ENCODE assay signal across 1 cellular context in the genomic region with DNA sequence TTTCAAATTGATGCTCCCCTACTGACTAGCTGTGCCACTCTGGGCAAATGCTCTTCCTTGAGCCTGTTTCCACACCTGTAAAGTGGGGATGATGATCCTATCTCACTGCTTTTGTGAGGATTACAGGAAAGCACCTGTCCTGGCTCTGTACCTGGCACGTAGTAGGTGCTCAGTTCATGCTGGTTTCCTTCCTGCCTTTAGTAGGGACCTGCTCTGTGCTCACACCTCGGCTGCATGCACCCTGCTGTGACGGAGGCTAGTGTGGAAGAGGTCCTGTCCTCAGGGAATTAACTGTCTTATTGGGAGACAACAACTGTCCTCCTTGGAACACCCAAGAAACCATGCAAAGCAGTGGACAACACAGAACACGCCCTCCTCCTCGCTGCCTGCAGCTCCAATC.
TF ChIP-seq lines count a peak whose summit lies in the region.

No MANE protein-coding gene starts in this region.

TF ChIP-seq in HepG2, 621 proteins besides CTCF, POLR2A, EP300 and RAD21 (continued from another document):
- TF ChIP-seq, protein P1, sequence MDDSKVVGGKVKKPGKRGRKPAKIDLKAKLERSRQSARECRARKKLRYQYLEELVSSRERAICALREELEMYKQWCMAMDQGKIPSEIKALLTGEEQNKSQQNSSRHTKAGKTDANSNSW (CRISPR knock-in tag; IDR thresholded peaks at IDR 0.05; ENCODE audit: borderline replicate concordance), result no peak
- TF ChIP-seq ZSCAN31 (CRISPR knock-in tag; IDR thresholded peaks at IDR 0.05; ENCODE audit: low read depth) (no peak), POLR2AphosphoS5 (IDR thresholded peaks at IDR 0.05; ENCODE audit: low read depth, low read length) (0 out of 2 replicates have a peak, but pooled peaks have one; percentile 6), ZKSCAN1 (IDR thresholded peaks at IDR 0.05; ENCODE audit: low read length) (0 out of 2 replicates have a peak, but pooled peaks have one; percentile 22), RBM22 (optimal IDR thresholded peaks at IDR 0.05; ENCODE audit: low read length) (peak; percentile 3)
